In the genomic region with DNA sequence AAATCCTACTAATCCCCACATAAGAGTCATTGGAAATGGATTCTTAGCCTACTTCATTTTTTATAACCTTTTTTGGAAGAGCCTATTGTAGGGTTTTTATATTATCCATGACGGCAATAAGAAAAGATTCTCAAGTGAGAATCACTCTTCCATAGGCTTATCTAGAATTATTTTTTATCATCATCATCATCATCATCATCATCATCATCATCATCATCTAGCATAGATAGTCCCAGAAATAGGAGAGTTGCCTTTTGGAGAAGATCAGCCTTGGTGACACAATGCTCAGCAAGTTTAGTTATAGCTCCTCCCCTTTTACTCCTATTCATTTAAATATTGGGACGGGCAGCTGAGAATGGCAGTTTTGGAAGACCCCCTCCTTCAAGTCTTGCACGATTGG, we compare ENCODE assay signal across 34 cellular contexts.
"Had no signal": no experiment of that assay in that cellular context is flagged by ENCODE, and none has a peak within 500 bp of the region (broad histone marks: within the 10 kb centered on the region; RNA-seq: fewer than 3 reads in every experiment).

No MANE protein-coding gene starts in this region.

- H3K9me3 ChIP-seq: adrenal gland, ascending aorta, body of pancreas, breast epithelium had no signal

- H3K27ac ChIP-seq: adrenal gland, ascending aorta, body of pancreas, brain microvascular endothelial cell, breast epithelium, cardiac muscle cell had no signal

- H3K36me3 ChIP-seq: adrenal gland, ascending aorta, brain microvascular endothelial cell, breast epithelium, cardiac muscle cell had no signal

- DNase-seq: activated effector memory CD4-positive, alpha-beta T cell treated with anti-CD3 and anti-CD28 coated beads, Interleukin-2, amount 50 U/mL, for 16 hours; activated effector memory CD4-positive, alpha-beta T cell treated with Interleukin-2 at 50 U/mL for 16 hours; activated gamma-delta T cell; activated gamma-delta T cell treated with Interleukin-2 at 50 U/mL for 16 hours; activated naive CD4-positive, alpha-beta T cell; activated naive CD4-positive, alpha-beta T cell treated with anti-CD3 and anti-CD28 coated beads for 36 hours; activated naive CD4-positive, alpha-beta T cell treated with anti-CD3 and anti-CD28 coated beads, Interleukin-2, amount 10 ng/mL, durations not matched to agents 7 days and 5 days; activated naive CD4-positive, alpha-beta T cell treated with anti-CD3 and anti-CD28 coated beads, Interleukin-2, amount 50 U/mL, for 16 hours; activated naive CD4-positive, alpha-beta T cell treated with Interleukin-2 at 50 U/mL for 16 hours; activated naive CD8-positive, alpha-beta T cell treated with anti-CD3 and anti-CD28 coated beads for 36 hours; activated naive CD8-positive, alpha-beta T cell treated with anti-CD3 and anti-CD28 coated beads, Interleukin-2, amount 10 ng/mL, durations not matched to agents 7 days and 5 days; activated naive CD8-positive, alpha-beta T cell treated with anti-CD3 and anti-CD28 coated beads, Interleukin-2, amount 50 U/mL, for 24 hours; activated T-cell treated with anti-CD3 and anti-CD28 coated beads, Interleukin-2, amount 50 U/mL, for 1 hour; activated T-cell treated with anti-CD3 and anti-CD28 coated beads, Interleukin-2, amount 50 U/mL, for 24 hours; activated T-cell treated with anti-CD3 and anti-CD28 coated beads, Interleukin-2, amount 50 U/mL, for 4 hours; activated T-cell treated with anti-CD3 and anti-CD28 coated beads, Interleukin-2, amount 50 U/mL, for 48 hours; activated T-cell treated with anti-CD3 and anti-CD28 coated beads, Interleukin-2, amount 50 U/mL, for 72 hours; adrenal gland; amniotic stem cell; amygdala; anterior cingulate cortex; aorta; body of pancreas; brain microvascular endothelial cell; caudate nucleus; central memory CD4-positive, alpha-beta T cell; cerebellar nuclear complex had no signal

- H3K4me3 ChIP-seq: adrenal gland, ascending aorta, body of pancreas, breast epithelium, cardiac muscle cell had no signal

- FAIRE-seq: astrocyte, bronchial epithelial cell had no signal

- H3K4me1 ChIP-seq: adrenal gland, ascending aorta, body of pancreas, breast epithelium had no signal

- ATAC-seq: activated naive CD4-positive, alpha-beta T cell treated with anti-CD3 and anti-CD28 coated beads, Interleukin-2, amount 50 U/mL, for 72 hours; activated naive CD8-positive, alpha-beta T cell treated with anti-CD3 and anti-CD28 coated beads, Interleukin-2, amount 50 U/mL, for 24 hours; activated T-cell treated with anti-CD3 and anti-CD28 coated beads, Interleukin-2, amount 50 U/mL, for 4 hours; activated T-cell treated with anti-CD3 and anti-CD28 coated beads, Interleukin-2, amount 50 U/mL, for 72 hours; activated T-helper 17 cell treated with anti-CD3 and anti-CD28 coated beads, Interleukin-2, amount 50 U/mL, for 72 hours; body of pancreas had no signal

- H3K27me3 ChIP-seq: adrenal gland, ascending aorta, body of pancreas, brain microvascular endothelial cell, breast epithelium, cardiac muscle cell had no signal
